Comparison of ENCODE assay signal across 8 cellular contexts in the genomic region with DNA sequence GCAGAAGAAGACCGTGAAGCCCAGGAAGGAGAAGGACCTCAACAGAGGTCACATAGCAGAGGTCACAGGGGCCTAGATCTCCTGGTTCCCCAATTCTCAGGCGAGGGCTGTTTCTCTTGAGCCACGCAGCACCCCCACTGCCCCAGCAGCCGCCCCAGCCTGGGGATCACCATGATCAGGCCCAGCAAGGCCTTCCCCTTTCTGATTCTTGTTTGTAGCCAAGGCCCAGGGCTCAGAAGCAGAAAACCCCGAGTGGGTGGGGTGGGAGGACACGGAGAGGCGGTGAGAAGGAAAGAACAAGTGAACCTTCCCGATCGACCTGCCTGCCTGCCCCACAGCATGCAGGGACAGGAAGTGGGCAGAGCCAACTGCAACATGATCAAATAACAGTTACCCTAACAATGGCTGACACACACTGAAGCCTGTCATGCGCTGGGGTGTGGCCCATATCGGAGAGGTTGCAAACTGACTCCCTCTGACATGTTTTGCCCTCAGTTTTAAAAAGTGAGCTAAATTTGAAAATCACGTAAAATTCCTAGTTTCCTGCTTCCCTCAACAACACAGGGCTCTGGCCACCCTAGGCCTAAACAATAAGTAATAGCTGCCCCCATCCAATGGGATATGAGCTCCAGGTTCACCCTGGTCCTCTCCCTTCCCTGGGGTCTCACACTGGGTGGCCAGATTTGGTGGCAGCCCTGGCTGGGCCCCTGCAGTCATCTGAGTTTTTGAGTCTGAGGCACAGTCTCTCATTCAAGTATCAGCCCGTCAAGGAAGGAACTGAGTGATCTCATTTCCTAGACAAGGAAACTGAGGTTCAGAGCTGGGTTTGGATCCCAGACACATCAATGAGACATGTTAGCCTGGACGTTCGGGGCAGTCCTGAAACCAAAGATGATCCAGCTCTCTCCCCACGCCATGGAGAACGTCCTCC. TPM values are rescaled to one million over a fixed set of nuclear protein-coding genes. Genes with fewer than 3 reads are reported as not detected.
DNase-seq lines count a peak whose midpoint lies in the region; ATAC-seq and TF ChIP-seq lines count a peak whose summit lies in the region.

No MANE protein-coding gene starts in this region.

- ATAC-seq in HG03135 (IDR thresholded peaks at IDR 0.05; ENCODE audit: unreplicated experiment) (peak; percentile 53), lower lobe of right lung (peak; percentile 41 to 70), GM21528 (IDR thresholded peaks at IDR 0.05; ENCODE audit: low FRiP score, unreplicated experiment) (no peak)

- H3K36me3 ChIP-seq in lower lobe of right lung, result peaks cover 25% of the 10 kb centered on the region

- no peak for TF ChIP-seq CTCF in GM13977 (IDR thresholded peaks at IDR 0.05; ENCODE audit: extremely low read depth, insufficient read depth, missing control alignments)
- no peak for TF ChIP-seq CTCF in astrocyte of the spinal cord (IDR thresholded peaks at IDR 0.05; ENCODE audit: low read depth, low read length)
- TF ChIP-seq CTCF in lower lobe of right lung (IDR thresholded peaks at IDR 0.05), result no peak

- peak overlapping the region; percentile 84 for H3K27ac ChIP-seq in lower lobe of right lung

- H3K9me3 ChIP-seq in lower lobe of right lung, result no peaks in the 10 kb centered on the region

- in situ Hi-C loops in GM13977 (cut with MboI; ENCODE audit: low pct_unique_long_range_greater_than_20kb, low sequenced_read_pairs, unreplicated experiment), result no loop called here
- in situ Hi-C loops in astrocyte of the spinal cord (cut with HindIII; ENCODE audit: low sequenced_read_pairs), result no loop called here

- DNase-seq in GM13977 (ENCODE audit: low spot score), result peak; percentile 75
- DNase-seq in T-helper 9 cell, result peak; percentile 57
- peak; percentile 28 for DNase-seq in astrocyte of the spinal cord (ENCODE audit: low read depth, low spot score)
- DNase-seq in lower lobe of right lung, result peak; percentile 69
- peak; percentile 44 to 54 for DNase-seq in stimulated activated CD8-positive, alpha-beta memory T cell treated with anti-CD3 and anti-CD28 coated beads, Interleukin-2, amount 100 ng/mL, for 48 hours (ENCODE audit: low read depth in 2 of 2)
- DNase-seq in NCI-H1694 (lab: John Stamatoyannopoulos, UW), result no peak

- no peaks in the 10 kb centered on the region for H3K27me3 ChIP-seq in lower lobe of right lung (ENCODE audit: low read depth)

- H3K4me1 ChIP-seq in lower lobe of right lung, result peaks cover 96% of the 10 kb centered on the region

- no peak overlapping the region for H3K4me3 ChIP-seq in astrocyte of the spinal cord (ENCODE audit: low read depth, low read length)
- H3K4me3 ChIP-seq in lower lobe of right lung, result peak overlapping the region; percentile 26

- intact Hi-C loops in lower lobe of right lung (cut with DNase I), result no loop called here

RNA-seq across cellular contexts. Expression of gene PEDS1, which starts 6.5 kb away (rescaled TPM):
- total RNA-seq in lower lobe of right lung, result 27.8 TPM

RNA-seq across cellular contexts. Expression of gene UBE2V1, which starts 34.0 kb away (rescaled TPM):
- 83.4 TPM for total RNA-seq in lower lobe of right lung

RNA-seq across cellular contexts. Expression of gene CEBPB, which starts 43.6 kb away (rescaled TPM):
- 326 TPM for total RNA-seq in lower lobe of right lung
